In genomic region chr10:13706604-13707003, GRCh38 we compare ENCODE assay signal across 9 cellular contexts.
DNase-seq lines count a peak whose midpoint lies in the region; ATAC-seq and TF ChIP-seq lines count a peak whose summit lies in the region.
"Had no signal": no experiment of that assay in that cellular context is flagged by ENCODE, and none has a peak within 500 bp of the region (broad histone marks: within the 10 kb centered on the region; RNA-seq: fewer than 3 reads in every experiment).

No MANE protein-coding gene starts in this region.

- peaks cover 27% of the 10 kb centered on the region for H3K27me3 Mint-ChIP-seq in activated naive CD4-positive, alpha-beta T cell treated with anti-CD3 and anti-CD28 coated beads for 36 hours (ENCODE audit: low read depth)
- H3K27me3 Mint-ChIP-seq in type B pancreatic cell, result no peaks in the 10 kb centered on the region

- TF ChIP-seq CTCF in lung (IDR thresholded peaks at IDR 0.05; ENCODE audit: control extremely low read depth, extremely low read depth) (no peak), type B pancreatic cell (conservative IDR thresholded peaks at IDR 0.05) (no peak)

- intact Hi-C loops in activated naive CD4-positive, alpha-beta T cell treated with anti-CD3 and anti-CD28 coated beads for 36 hours (cut with micrococcal nuclease), result no loop called here

- H3K4me1 ChIP-seq in lung (ENCODE audit: control insufficient read depth in 2 of 2, insufficient read depth in 2 of 2, low read length in 2 of 2), result peaks cover 8 to 15% of the 10 kb centered on the region in 2 donors

- no peaks in the 10 kb centered on the region for H3K9me3 ChIP-seq in lung (ENCODE audit: control insufficient read depth in 2 of 2, insufficient read depth in 1 of 2, low read length in 1 of 2)

- ATAC-seq in lung (ENCODE audit: insufficient read depth, low FRiP score), result no peak
- ATAC-seq in GM21528 (IDR thresholded peaks at IDR 0.05; ENCODE audit: low FRiP score, unreplicated experiment), result no peak

- peak overlapping the region; percentile 66 for H3K4me3 Mint-ChIP-seq in activated naive CD4-positive, alpha-beta T cell treated with anti-CD3 and anti-CD28 coated beads for 36 hours
- H3K4me3 Mint-ChIP-seq in type B pancreatic cell, result peak overlapping the region; percentile 97

- WGBS in lung, 2 donors, result 40 to 60% methylated on average over 10 of the region's 10 CpGs

- H3K9me3 Mint-ChIP-seq in activated naive CD4-positive, alpha-beta T cell treated with anti-CD3 and anti-CD28 coated beads for 36 hours, result no peaks in the 10 kb centered on the region
- H3K9me3 Mint-ChIP-seq in type B pancreatic cell, result no peaks in the 10 kb centered on the region
- H3K9me3 Mint-ChIP-seq: activated naive CD4-positive, alpha-beta T cell treated with anti-CD3 and anti-CD28 coated beads, Interleukin-2, amount 10 ng/mL, durations not matched to agents 7 days and 5 days had no signal

- H3K27ac ChIP-seq in cingulate gyrus (ENCODE audit: low read depth, low read length), result peak overlapping the region; percentile 65
- H3K27ac ChIP-seq in lung (ENCODE audit: low read depth in 1 of 2, low read length in 1 of 2), result peak overlapping the region; percentile 37 to 79

- no peak overlapping the region for H3K27ac Mint-ChIP-seq in activated naive CD4-positive, alpha-beta T cell treated with anti-CD3 and anti-CD28 coated beads for 36 hours
- peak overlapping the region; percentile 92 for H3K27ac Mint-ChIP-seq in type B pancreatic cell
- H3K27ac Mint-ChIP-seq: activated naive CD4-positive, alpha-beta T cell treated with anti-CD3 and anti-CD28 coated beads, Interleukin-2, amount 10 ng/mL, durations not matched to agents 7 days and 5 days had no signal

- peak overlapping the region; percentile 60 for H3K4me3 ChIP-seq in lung

- no peaks in the 10 kb centered on the region for H3K27me3 ChIP-seq in lung (ENCODE audit: control insufficient read depth, insufficient read depth)

- no peak for DNase-seq in activated naive CD4-positive, alpha-beta T cell treated with anti-CD3 and anti-CD28 coated beads for 36 hours
- no peak for DNase-seq in activated naive CD4-positive, alpha-beta T cell treated with anti-CD3 and anti-CD28 coated beads, Interleukin-2, amount 50 U/mL, for 16 hours
- no peak for DNase-seq in lung (ENCODE audit: low spot score)
- no peak for DNase-seq in type B pancreatic cell (ENCODE audit: extremely low spot score, unreplicated experiment)
- DNase-seq in central memory CD4-positive, alpha-beta T cell, result no peak
- DNase-seq in SKM-1 treated with dmso at 0.1 percent for 144 hours (lab: John Stamatoyannopoulos, UW; ENCODE audit: unreplicated experiment), result no peak

- peaks cover 16% of the 10 kb centered on the region for H3K4me1 Mint-ChIP-seq in activated naive CD4-positive, alpha-beta T cell treated with anti-CD3 and anti-CD28 coated beads for 36 hours (ENCODE audit: low read depth)
- peaks cover 92% of the 10 kb centered on the region for H3K4me1 Mint-ChIP-seq in type B pancreatic cell (ENCODE audit: unreplicated experiment)

- CTCF ChIA-PET in activated naive CD4-positive, alpha-beta T cell treated with anti-CD3 and anti-CD28 coated beads for 36 hours (lab: Charles Lee), result interaction anchor here (1.1 kb wide), 1 partner anchor 25 kb away, joined by 5 read pairs; no protein-coding TSS in a partner anchor

- no peaks in the 10 kb centered on the region for H3K36me3 Mint-ChIP-seq in activated naive CD4-positive, alpha-beta T cell treated with anti-CD3 and anti-CD28 coated beads for 36 hours (ENCODE audit: low read depth)
- H3K36me3 Mint-ChIP-seq in type B pancreatic cell, result peaks cover 29% of the 10 kb centered on the region
- H3K36me3 Mint-ChIP-seq: activated naive CD4-positive, alpha-beta T cell treated with anti-CD3 and anti-CD28 coated beads, Interleukin-2, amount 10 ng/mL, durations not matched to agents 7 days and 5 days had no signal

- no peaks in the 10 kb centered on the region for H3K36me3 ChIP-seq in lung (ENCODE audit: control insufficient read depth in 2 of 2, insufficient read depth in 2 of 2, low read length in 2 of 2)
